12 cellular contexts compared by ENCODE assay signal in genomic region chr9:106648799-106649198, GRCh38.
DNase-seq lines count a peak whose midpoint lies in the region; ATAC-seq, FAIRE-seq and TF ChIP-seq lines count a peak whose summit lies in the region.
"Had no signal": no experiment of that assay in that cellular context is flagged by ENCODE, and none has a peak within 500 bp of the region (broad histone marks: within the 10 kb centered on the region; RNA-seq: fewer than 3 reads in every experiment).

No MANE protein-coding gene starts in this region.

- H3K27me3 ChIP-seq in BJ (ENCODE audit: control insufficient read depth, insufficient read depth, low read length) (no peaks in the 10 kb centered on the region), mammary epithelial cell (ENCODE audit: insufficient read depth, low read length) (no peaks in the 10 kb centered on the region), MG63 (no peaks in the 10 kb centered on the region)

- in situ Hi-C loops in mammary epithelial cell (cut with MboI; ENCODE audit: low sequenced_read_pairs in 2 of 2), result no loop called here

- no peaks in the 10 kb centered on the region for H3K4me1 Mint-ChIP-seq in mesothelial cell of epicardium

- BruUV-seq in mammary epithelial cell (replicated peaks; lab: Mats Ljungman, UMichigan), result no TSS peak

- FAIRE-seq in HTR-8/SVneo (lab: Jason Lieb, UNC), result no peak

- TF ChIP-seq CTCF in BJ (IDR thresholded peaks at IDR 0.05; ENCODE audit: insufficient read depth, low read depth, low read length), result peak; percentile 29; the same call in 1 of the 2 replicates
- TF ChIP-seq CTCF in mammary epithelial cell (conservative IDR thresholded peaks at IDR 0.05 in 1 of 2, IDR thresholded peaks at IDR 0.05 in 1 of 2; ENCODE audit: extremely low read depth in 1 of 2, insufficient read depth in 1 of 2, low read depth in 1 of 2, low read length in 2 of 2), result peak; percentile 40 to 58
- TF ChIP-seq CTCF in mesothelial cell of epicardium (IDR thresholded peaks at IDR 0.05; ENCODE audit: unreplicated experiment), result no peak

- H3K4me2 ChIP-seq in mammary epithelial cell (ENCODE audit: insufficient read depth, low read depth, low read length), result no peak overlapping the region

- no peak overlapping the region for H3K4me3 ChIP-seq in BJ (ENCODE audit: low read depth, low read length)
- no peak overlapping the region for H3K4me3 ChIP-seq in mammary epithelial cell (replicated peaks in 1 of 3; ENCODE audit: insufficient read depth in 1 of 3, low read depth in 2 of 3, low read length in 3 of 3)
- no peak overlapping the region for H3K4me3 ChIP-seq in MG63

- intact Hi-C loops in mammary epithelial cell (cut with micrococcal nuclease), result loop anchor here (1.0 to 10.0 kb wide), 3 partner anchors 214 to 744 kb away; no protein-coding TSS in a partner anchor

- no peak for DNase-seq in BJ (ENCODE audit: low read depth)
- DNase-seq in HTR-8/SVneo (ENCODE audit: insufficient read length, low spot score), result peak; percentile 4
- peak; percentile 15 for DNase-seq in mammary epithelial cell
- DNase-seq in left lobe of liver (ENCODE audit: low spot score), result no peak
- no peak for DNase-seq in activated effector memory CD4-positive, alpha-beta T cell treated with anti-CD3 and anti-CD28 coated beads, Interleukin-2, amount 50 U/mL, for 16 hours
- DNase-seq in MG63, result no peak
- DNase-seq in mesothelial cell of epicardium (ENCODE audit: low spot score in 2 of 2, unreplicated experiment in 2 of 2), result no peak
- DNase-seq in T-helper 9 cell, result no peak
- DNase-seq: activated CD4-positive, alpha-beta T cell treated with anti-CD3 and anti-CD28 coated beads for 4 hours; NCI-H1930; SHP77 had no signal

- H3K27ac Mint-ChIP-seq in mesothelial cell of epicardium, result no peak overlapping the region
- H3K27ac Mint-ChIP-seq: stimulated activated naive CD8-positive, alpha-beta T cell treated with anti-CD3 and anti-CD28 coated beads, Interleukin-15, Interleukin-2, amounts not matched to agents 100 ng/mL and 50 ng/mL, for 24 hours had no signal

- no peaks in the 10 kb centered on the region for H3K36me3 Mint-ChIP-seq in mesothelial cell of epicardium

- H3K4me3 Mint-ChIP-seq in mesothelial cell of epicardium, result no peak overlapping the region
- H3K4me3 Mint-ChIP-seq: stimulated activated naive CD8-positive, alpha-beta T cell treated with anti-CD3 and anti-CD28 coated beads, Interleukin-15, Interleukin-2, amounts not matched to agents 100 ng/mL and 50 ng/mL, for 24 hours had no signal

- WGBS in mammary epithelial cell (ENCODE audit: low coverage, missing lambda C conversion rate), result 17% methylated on average over 2 of the region's 2 CpGs

- dilution Hi-C loops in mammary epithelial cell (cut with HindIII; ENCODE audit: low sequenced_read_pairs), result no loop called here

- no peaks in the 10 kb centered on the region for H3K79me2 ChIP-seq in mammary epithelial cell (ENCODE audit: insufficient read depth, low read length)

- no peak overlapping the region for H2AFZ ChIP-seq in mammary epithelial cell (ENCODE audit: low read depth, low read length)

- H3K27ac ChIP-seq in mammary epithelial cell (ENCODE audit: insufficient read depth, low read depth, low read length), result no peak overlapping the region

- no peaks in the 10 kb centered on the region for H4K20me1 ChIP-seq in mammary epithelial cell (ENCODE audit: insufficient read depth, low read length)

- no peaks in the 10 kb centered on the region for H3K27me3 Mint-ChIP-seq in mesothelial cell of epicardium (ENCODE audit: low read depth)
- H3K27me3 Mint-ChIP-seq: stimulated activated naive CD8-positive, alpha-beta T cell treated with anti-CD3 and anti-CD28 coated beads, Interleukin-15, Interleukin-2, amounts not matched to agents 100 ng/mL and 50 ng/mL, for 24 hours had no signal

- H3K9me3 ChIP-seq in mammary epithelial cell (replicated peaks; ENCODE audit: insufficient read depth, low read length) (no peaks in the 10 kb centered on the region), MG63 (no peaks in the 10 kb centered on the region)

- peak; percentile 40 for ATAC-seq in left lobe of liver

- H3K9me3 Mint-ChIP-seq in mesothelial cell of epicardium, result peaks cover 4% of the 10 kb centered on the region

- H3K9ac ChIP-seq in mammary epithelial cell (ENCODE audit: insufficient read depth, low read length), result no peak overlapping the region

- CTCF ChIA-PET in BJ (lab: Yijun Ruan, JAX), result no interaction called here
- CTCF ChIA-PET in mammary epithelial cell (lab: Charles Lee; ENCODE audit: low non-redundant PET), result no interaction called here

- POLR2A ChIA-PET in BJ (lab: Charles Lee), result interaction anchor here (0.6 kb wide), 1 partner anchor 112 kb away, joined by 3 read pairs; no protein-coding TSS in a partner anchor

- H3K4me1 ChIP-seq in mammary epithelial cell (ENCODE audit: insufficient read depth, low read length), result no peaks in the 10 kb centered on the region

- H3K36me3 ChIP-seq in BJ (ENCODE audit: control insufficient read depth, insufficient read depth, low read length) (no peaks in the 10 kb centered on the region), mammary epithelial cell (ENCODE audit: insufficient read depth, low read length) (no peaks in the 10 kb centered on the region), MG63 (no peaks in the 10 kb centered on the region)

Comparison
In these comparisons a context has a peak if more than half of its experiments do, and no peak if none do; other contexts are left out.
1. DNase-seq: peak in HTR-8/SVneo (single experiment) and mammary epithelial cell (single experiment); none in BJ (single experiment), left lobe of liver (single experiment), activated effector memory CD4-positive, alpha-beta T cell treated with anti-CD3 and anti-CD28 coated beads, Interleukin-2, amount 50 U/mL, for 16 hours (single experiment), MG63 (single experiment), mesothelial cell of epicardium (0 of 2) and T-helper 9 cell (single experiment).